ENCODE assay signal across 1 cellular context in genomic region chr6:159790149-159790946, GRCh38.
TF ChIP-seq lines count a peak whose summit lies in the region.

Gene MRPL18, plus strand, starts transcription at chr6:159790467. Its CDS starts 121 bp downstream, at chr6:159790588.

TF ChIP-seq in K562, 482 proteins besides CTCF, POLR2A, EP300 and RAD21 (continued from another document and continues in another):
- TF ChIP-seq, protein P1, sequence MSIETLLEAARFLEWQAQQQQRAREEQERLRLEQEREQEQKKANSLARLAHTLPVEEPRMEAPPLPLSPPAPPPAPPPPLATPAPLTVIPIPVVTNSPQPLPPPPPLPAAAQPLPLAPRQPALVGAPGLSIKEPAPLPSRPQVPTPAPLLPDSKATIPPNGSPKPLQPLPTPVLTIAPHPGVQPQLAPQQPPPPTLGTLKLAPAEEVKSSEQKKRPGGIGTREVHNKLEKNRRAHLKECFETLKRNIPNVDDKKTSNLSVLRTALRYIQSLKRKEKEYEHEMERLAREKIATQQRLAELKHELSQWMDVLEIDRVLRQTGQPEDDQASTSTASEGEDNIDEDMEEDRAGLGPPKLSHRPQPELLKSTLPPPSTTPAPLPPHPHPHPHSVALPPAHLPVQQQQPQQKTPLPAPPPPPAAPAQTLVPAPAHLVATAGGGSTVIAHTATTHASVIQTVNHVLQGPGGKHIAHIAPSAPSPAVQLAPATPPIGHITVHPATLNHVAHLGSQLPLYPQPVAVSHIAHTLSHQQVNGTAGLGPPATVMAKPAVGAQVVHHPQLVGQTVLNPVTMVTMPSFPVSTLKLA (conservative IDR thresholded peaks at IDR 0.05) = peak; percentile 93 to 96
- TF ChIP-seq, protein P2, sequence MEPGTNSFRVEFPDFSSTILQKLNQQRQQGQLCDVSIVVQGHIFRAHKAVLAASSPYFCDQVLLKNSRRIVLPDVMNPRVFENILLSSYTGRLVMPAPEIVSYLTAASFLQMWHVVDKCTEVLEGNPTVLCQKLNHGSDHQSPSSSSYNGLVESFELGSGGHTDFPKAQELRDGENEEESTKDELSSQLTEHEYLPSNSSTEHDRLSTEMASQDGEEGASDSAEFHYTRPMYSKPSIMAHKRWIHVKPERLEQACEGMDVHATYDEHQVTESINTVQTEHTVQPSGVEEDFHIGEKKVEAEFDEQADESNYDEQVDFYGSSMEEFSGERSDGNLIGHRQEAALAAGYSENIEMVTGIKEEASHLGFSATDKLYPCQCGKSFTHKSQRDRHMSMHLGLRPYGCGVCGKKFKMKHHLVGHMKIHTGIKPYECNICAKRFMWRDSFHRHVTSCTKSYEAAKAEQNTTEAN (CRISPR knock-in tag; IDR thresholded peaks at IDR 0.05) = peak; percentile 71; the same call in 1 of the 2 replicates
- TF ChIP-seq JUNB (CRISPR knock-in tag; conservative IDR thresholded peaks at IDR 0.05) (no peak), NBN (IDR thresholded peaks at IDR 0.05; ENCODE audit: low read depth) (peak; percentile 8; the same call in 1 of the 2 replicates), BRF2 (IDR thresholded peaks at IDR 0.05; ENCODE audit: borderline replicate concordance, insufficient read depth, insufficient read length) (no peak), ASH1L (IDR thresholded peaks at IDR 0.05; ENCODE audit: borderline replicate concordance, low read depth, partially characterized antibody) (peak; percentile 97), GABPB1 (CRISPR knock-in tag; IDR thresholded peaks at IDR 0.05) (peak; percentile 75), KLF1 (tag; IDR thresholded peaks at IDR 0.05) (peak; percentile 75), ETV5 (CRISPR knock-in tag; IDR thresholded peaks at IDR 0.05; ENCODE audit: low read depth) (peak; percentile 56), ZNF609 (CRISPR knock-in tag; IDR thresholded peaks at IDR 0.05; ENCODE audit: borderline replicate concordance) (no peak), SRF (CRISPR knock-in tag; IDR thresholded peaks at IDR 0.05) (peak; percentile 42 to 64; a peak in 2 of 4 replicates), ZNF324 (CRISPR knock-in tag; IDR thresholded peaks at IDR 0.05) (0 out of 2 replicates have a peak, but pooled peaks have one; percentile 2), SIRT6 (IDR thresholded peaks at IDR 0.05; ENCODE audit: low read depth, low read length) (no peak), MTA3 (IDR thresholded peaks at IDR 0.05; ENCODE audit: borderline replicate concordance) (peak; percentile 63), TCF7L2 (IDR thresholded peaks at IDR 0.05; ENCODE audit: low read depth, low read length) (no peak), PBX2 (CRISPR knock-in tag; IDR thresholded peaks at IDR 0.05; ENCODE audit: low read depth) (peak; percentile 83), PBX2 (tag; conservative IDR thresholded peaks at IDR 0.05; ENCODE audit: low read depth) (peak; percentile 99), ZC3H11A (IDR thresholded peaks at IDR 0.05; ENCODE audit: low read depth, low read length) (0 out of 2 replicates have a peak, but pooled peaks have one; percentile 67)
- TF ChIP-seq, protein P3, sequence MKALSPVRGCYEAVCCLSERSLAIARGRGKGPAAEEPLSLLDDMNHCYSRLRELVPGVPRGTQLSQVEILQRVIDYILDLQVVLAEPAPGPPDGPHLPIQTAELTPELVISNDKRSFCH (CRISPR knock-in tag; IDR thresholded peaks at IDR 0.05) = no peak
- TF ChIP-seq, protein P3 (tag; IDR thresholded peaks at IDR 0.05) = peak; percentile 65; the same call in 1 of the 2 replicates
- TF ChIP-seq, protein P4, sequence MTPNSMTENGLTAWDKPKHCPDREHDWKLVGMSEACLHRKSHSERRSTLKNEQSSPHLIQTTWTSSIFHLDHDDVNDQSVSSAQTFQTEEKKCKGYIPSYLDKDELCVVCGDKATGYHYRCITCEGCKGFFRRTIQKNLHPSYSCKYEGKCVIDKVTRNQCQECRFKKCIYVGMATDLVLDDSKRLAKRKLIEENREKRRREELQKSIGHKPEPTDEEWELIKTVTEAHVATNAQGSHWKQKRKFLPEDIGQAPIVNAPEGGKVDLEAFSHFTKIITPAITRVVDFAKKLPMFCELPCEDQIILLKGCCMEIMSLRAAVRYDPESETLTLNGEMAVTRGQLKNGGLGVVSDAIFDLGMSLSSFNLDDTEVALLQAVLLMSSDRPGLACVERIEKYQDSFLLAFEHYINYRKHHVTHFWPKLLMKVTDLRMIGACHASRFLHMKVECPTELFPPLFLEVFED (CRISPR knock-in tag; conservative IDR thresholded peaks at IDR 0.05) = peak; percentile 80; the same call in 1 of the 2 replicates
- TF ChIP-seq, protein P5, sequence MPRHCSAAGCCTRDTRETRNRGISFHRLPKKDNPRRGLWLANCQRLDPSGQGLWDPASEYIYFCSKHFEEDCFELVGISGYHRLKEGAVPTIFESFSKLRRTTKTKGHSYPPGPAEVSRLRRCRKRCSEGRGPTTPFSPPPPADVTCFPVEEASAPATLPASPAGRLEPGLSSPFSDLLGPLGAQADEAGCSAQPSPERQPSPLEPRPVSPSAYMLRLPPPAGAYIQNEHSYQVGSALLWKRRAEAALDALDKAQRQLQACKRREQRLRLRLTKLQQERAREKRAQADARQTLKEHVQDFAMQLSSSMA (CRISPR knock-in tag; IDR thresholded peaks at IDR 0.05) = 0 out of 2 replicates have a peak, but pooled peaks have one; percentile 35
- TF ChIP-seq, protein P6, sequence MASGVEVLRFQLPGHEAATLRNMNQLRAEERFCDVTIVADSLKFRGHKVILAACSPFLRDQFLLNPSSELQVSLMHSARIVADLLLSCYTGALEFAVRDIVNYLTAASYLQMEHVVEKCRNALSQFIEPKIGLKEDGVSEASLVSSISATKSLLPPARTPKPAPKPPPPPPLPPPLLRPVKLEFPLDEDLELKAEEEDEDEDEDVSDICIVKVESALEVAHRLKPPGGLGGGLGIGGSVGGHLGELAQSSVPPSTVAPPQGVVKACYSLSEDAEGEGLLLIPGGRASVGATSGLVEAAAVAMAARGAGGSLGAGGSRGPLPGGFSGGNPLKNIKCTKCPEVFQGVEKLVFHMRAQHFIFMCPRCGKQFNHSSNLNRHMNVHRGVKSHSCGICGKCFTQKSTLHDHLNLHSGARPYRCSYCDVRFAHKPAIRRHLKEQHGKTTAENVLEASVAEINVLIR (CRISPR knock-in tag; IDR thresholded peaks at IDR 0.05) = 0 out of 2 replicates have a peak, but pooled peaks have one; percentile 19
- TF ChIP-seq, protein P7, sequence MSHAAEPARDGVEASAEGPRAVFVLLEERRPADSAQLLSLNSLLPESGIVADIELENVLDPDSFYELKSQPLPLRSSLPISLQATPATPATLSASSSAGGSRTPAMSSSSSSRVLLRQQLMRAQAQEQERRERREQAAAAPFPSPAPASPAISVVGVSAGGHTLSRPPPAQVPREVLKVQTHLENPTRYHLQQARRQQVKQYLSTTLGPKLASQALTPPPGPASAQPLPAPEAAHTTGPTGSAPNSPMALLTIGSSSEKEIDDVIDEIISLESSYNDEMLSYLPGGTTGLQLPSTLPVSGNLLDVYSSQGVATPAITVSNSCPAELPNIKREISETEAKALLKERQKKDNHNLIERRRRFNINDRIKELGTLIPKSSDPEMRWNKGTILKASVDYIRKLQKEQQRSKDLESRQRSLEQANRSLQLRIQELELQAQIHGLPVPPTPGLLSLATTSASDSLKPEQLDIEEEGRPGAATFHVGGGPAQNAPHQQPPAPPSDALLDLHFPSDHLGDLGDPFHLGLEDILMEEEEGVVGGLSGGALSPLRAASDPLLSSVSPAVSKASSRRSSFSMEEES (CRISPR knock-in tag; IDR thresholded peaks at IDR 0.05) = no peak
- TF ChIP-seq, protein P8, sequence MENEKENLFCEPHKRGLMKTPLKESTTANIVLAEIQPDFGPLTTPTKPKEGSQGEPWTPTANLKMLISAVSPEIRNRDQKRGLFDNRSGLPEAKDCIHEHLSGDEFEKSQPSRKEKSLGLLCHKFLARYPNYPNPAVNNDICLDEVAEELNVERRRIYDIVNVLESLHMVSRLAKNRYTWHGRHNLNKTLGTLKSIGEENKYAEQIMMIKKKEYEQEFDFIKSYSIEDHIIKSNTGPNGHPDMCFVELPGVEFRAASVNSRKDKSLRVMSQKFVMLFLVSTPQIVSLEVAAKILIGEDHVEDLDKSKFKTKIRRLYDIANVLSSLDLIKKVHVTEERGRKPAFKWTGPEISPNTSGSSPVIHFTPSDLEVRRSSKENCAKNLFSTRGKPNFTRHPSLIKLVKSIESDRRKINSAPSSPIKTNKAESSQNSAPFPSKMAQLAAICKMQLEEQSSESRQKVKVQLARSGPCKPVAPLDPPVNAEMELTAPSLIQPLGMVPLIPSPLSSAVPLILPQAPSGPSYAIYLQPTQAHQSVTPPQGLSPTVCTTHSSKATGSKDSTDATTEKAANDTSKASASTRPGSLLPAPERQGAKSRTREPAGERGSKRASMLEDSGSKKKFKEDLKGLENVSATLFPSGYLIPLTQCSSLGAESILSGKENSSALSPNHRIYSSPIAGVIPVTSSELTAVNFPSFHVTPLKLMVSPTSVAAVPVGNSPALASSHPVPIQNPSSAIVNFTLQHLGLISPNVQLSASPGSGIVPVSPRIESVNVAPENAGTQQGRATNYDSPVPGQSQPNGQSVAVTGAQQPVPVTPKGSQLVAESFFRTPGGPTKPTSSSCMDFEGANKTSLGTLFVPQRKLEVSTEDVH (IDR thresholded peaks at IDR 0.05; ENCODE audit: low read depth, partially characterized antibody) = peak; percentile 63
